In genomic region chr6:132161283-132161682, GRCh38 we compare ENCODE assay signal across 8 cellular contexts.
A peak's percentile ranks its signal among the peaks of the same experiment; 100 is the strongest.
DNase-seq lines count a peak whose midpoint lies in the region; ATAC-seq and TF ChIP-seq lines count a peak whose summit lies in the region.

No MANE protein-coding gene starts in this region.

- no peaks in the 10 kb centered on the region for H3K36me3 ChIP-seq in fibroblast of lung (ENCODE audit: control insufficient read depth, insufficient read depth, low read length)

- H3K4me3 ChIP-seq in fibroblast of lung (replicated peaks in 1 of 4; ENCODE audit: control extremely low read depth in 1 of 4, insufficient read depth in 1 of 4, low read depth in 3 of 4, low read length in 4 of 4), result no peak overlapping the region

- H3K9me3 Mint-ChIP-seq in osteocyte (ENCODE audit: unreplicated experiment), result peaks cover 9% of the 10 kb centered on the region
- no peaks in the 10 kb centered on the region for H3K9me3 Mint-ChIP-seq in activated T-helper 2 cell treated with anti-CD3 and anti-CD28 coated beads, Interferon-gamma antibody, Interleukin-2, Interleukin-4, amounts not matched to agents 10 μg/mL and 5 μg/mL and 100 μg/mL, durations not matched to agents 14 hours and 24 hours and 36 hours

- no peaks in the 10 kb centered on the region for H3K27me3 ChIP-seq in fibroblast of lung (ENCODE audit: control insufficient read depth, insufficient read depth, low read length)

- no peaks in the 10 kb centered on the region for H3K4me1 ChIP-seq in fibroblast of lung (ENCODE audit: control insufficient read depth, extremely low read depth, insufficient read depth, low read length)

- H4K20me1 ChIP-seq in fibroblast of lung (ENCODE audit: control insufficient read depth, extremely low read depth, insufficient read depth, low read length), result no peaks in the 10 kb centered on the region

- no peak overlapping the region for H3K27ac Mint-ChIP-seq in osteocyte (ENCODE audit: unreplicated experiment)
- H3K27ac Mint-ChIP-seq in activated T-helper 2 cell treated with anti-CD3 and anti-CD28 coated beads, Interferon-gamma antibody, Interleukin-2, Interleukin-4, amounts not matched to agents 10 μg/mL and 5 μg/mL and 100 μg/mL, durations not matched to agents 14 hours and 24 hours and 36 hours, result no peak overlapping the region

- peaks cover 2% of the 10 kb centered on the region for H3K36me3 Mint-ChIP-seq in osteocyte (ENCODE audit: unreplicated experiment)
- H3K36me3 Mint-ChIP-seq in activated T-helper 2 cell treated with anti-CD3 and anti-CD28 coated beads, Interferon-gamma antibody, Interleukin-2, Interleukin-4, amounts not matched to agents 10 μg/mL and 5 μg/mL and 100 μg/mL, durations not matched to agents 14 hours and 24 hours and 36 hours (ENCODE audit: low read depth), result no peaks in the 10 kb centered on the region

- no peaks in the 10 kb centered on the region for H3K9me3 ChIP-seq in fibroblast of lung (ENCODE audit: control insufficient read depth, insufficient read depth, low read depth, low read length)

- H3K79me2 ChIP-seq in fibroblast of lung (ENCODE audit: control insufficient read depth, insufficient read depth, low read length), result no peaks in the 10 kb centered on the region

- intact Hi-C loops in activated T-helper 2 cell treated with anti-CD3 and anti-CD28 coated beads, Interferon-gamma antibody, Interleukin-2, Interleukin-4, amounts not matched to agents 10 μg/mL and 5 μg/mL and 100 μg/mL, durations not matched to agents 14 hours and 24 hours and 36 hours (cut with micrococcal nuclease), result no loop called here

- no peaks in the 10 kb centered on the region for H3K27me3 Mint-ChIP-seq in osteocyte (ENCODE audit: unreplicated experiment)
- H3K27me3 Mint-ChIP-seq in activated T-helper 2 cell treated with anti-CD3 and anti-CD28 coated beads, Interferon-gamma antibody, Interleukin-2, Interleukin-4, amounts not matched to agents 10 μg/mL and 5 μg/mL and 100 μg/mL, durations not matched to agents 14 hours and 24 hours and 36 hours (ENCODE audit: low read depth), result no peaks in the 10 kb centered on the region

- DNase-seq in EL, result peak; percentile 64
- peak; percentile 0 for DNase-seq in NCI-H446 treated with DMSO at 0.1 percent for 48 hours (lab: John Stamatoyannopoulos, UW)
- peak; percentile 60 to 79 for DNase-seq in fibroblast of lung (ENCODE audit: low read depth in 2 of 2)
- DNase-seq in osteocyte (ENCODE audit: extremely low spot score, unreplicated experiment), result no peak
- no peak for DNase-seq in activated T-helper 2 cell treated with anti-CD3 and anti-CD28 coated beads, Interferon-gamma antibody, Interleukin-2, Interleukin-4, amounts not matched to agents 10 μg/mL and 5 μg/mL and 100 μg/mL, durations not matched to agents 14 hours and 24 hours and 36 hours (ENCODE audit: low spot score)
- no peak for DNase-seq in NCI-H2227 (lab: John Stamatoyannopoulos, UW; ENCODE audit: unreplicated experiment)

- no peak overlapping the region for H3K9ac ChIP-seq in fibroblast of lung (ENCODE audit: insufficient read depth, low read length)

- H2AFZ ChIP-seq in fibroblast of lung (ENCODE audit: low read length), result no peak overlapping the region

- peak; percentile 74 to 76 for TF ChIP-seq CTCF in fibroblast of lung (conservative IDR thresholded peaks at IDR 0.05 in 1 of 2, IDR thresholded peaks at IDR 0.05 in 1 of 2; ENCODE audit: low read depth in 1 of 2, low read length in 2 of 2)
- TF ChIP-seq CTCF in osteocyte (IDR thresholded peaks at IDR 0.05), result peak; percentile 73

- peaks cover 5% of the 10 kb centered on the region for H3K4me1 Mint-ChIP-seq in osteocyte (ENCODE audit: unreplicated experiment)
- H3K4me1 Mint-ChIP-seq in activated T-helper 2 cell treated with anti-CD3 and anti-CD28 coated beads, Interferon-gamma antibody, Interleukin-2, Interleukin-4, amounts not matched to agents 10 μg/mL and 5 μg/mL and 100 μg/mL, durations not matched to agents 14 hours and 24 hours and 36 hours (ENCODE audit: low read depth), result no peaks in the 10 kb centered on the region

- no peak overlapping the region for H3K27ac ChIP-seq in fibroblast of lung (ENCODE audit: insufficient read depth, low read length)

- H3K4me3 Mint-ChIP-seq in osteocyte (ENCODE audit: unreplicated experiment), result no peak overlapping the region
- H3K4me3 Mint-ChIP-seq in activated T-helper 2 cell treated with anti-CD3 and anti-CD28 coated beads, Interferon-gamma antibody, Interleukin-2, Interleukin-4, amounts not matched to agents 10 μg/mL and 5 μg/mL and 100 μg/mL, durations not matched to agents 14 hours and 24 hours and 36 hours (ENCODE audit: low read depth), result no peak overlapping the region

- ATAC-seq in GM18907 (IDR thresholded peaks at IDR 0.05; ENCODE audit: unreplicated experiment) (no peak), GM18858 (IDR thresholded peaks at IDR 0.05; ENCODE audit: unreplicated experiment) (no peak)

- H3K4me2 ChIP-seq in fibroblast of lung (ENCODE audit: extremely low read depth, insufficient read depth, low read length), result no peak overlapping the region

Comparison
In these comparisons a context has a peak if more than half of its experiments do, and no peak if none do; other contexts are left out.
1. DNase-seq: peak in EL (single experiment), NCI-H446 treated with DMSO at 0.1 percent for 48 hours (single experiment) and fibroblast of lung (2 of 2); none in osteocyte (single experiment), activated T-helper 2 cell treated with anti-CD3 and anti-CD28 coated beads, Interferon-gamma antibody, Interleukin-2, Interleukin-4, amounts not matched to agents 10 μg/mL and 5 μg/mL and 100 μg/mL, durations not matched to agents 14 hours and 24 hours and 36 hours (single experiment) and NCI-H2227 (single experiment).